ENCODE assay signal across 8 cellular contexts in genomic region chr5:167049043-167049663, GRCh38.
DNase-seq lines count a peak whose midpoint lies in the region; ATAC-seq and TF ChIP-seq lines count a peak whose summit lies in the region.

No MANE protein-coding gene starts in this region.

- POLR2A ChIA-PET in HEK293T (lab: Yijun Ruan, JAX), result no interaction called here

- ATAC-seq in GM19455 (IDR thresholded peaks at IDR 0.05; ENCODE audit: unreplicated experiment), result no peak

- intact Hi-C loops in activated T-helper 1 cell treated with anti-CD3 and anti-CD28 coated beads, Interleukin-12 subunit alpha, Interleukin-12 subunit beta, Interleukin-2, Interleukin-4 antibody, amounts not matched to agents 30 ng/mL and 10 ng/mL and 1 ng/mL, durations not matched to agents 14 hours and 24 hours and 36 hours (cut with micrococcal nuclease), result no loop called here

- H3K4me1 Mint-ChIP-seq in activated T-helper 1 cell treated with anti-CD3 and anti-CD28 coated beads, Interleukin-12 subunit alpha, Interleukin-12 subunit beta, Interleukin-2, Interleukin-4 antibody, amounts not matched to agents 30 ng/mL and 10 ng/mL and 1 ng/mL, durations not matched to agents 14 hours and 24 hours and 36 hours (ENCODE audit: low read depth), result no peaks in the 10 kb centered on the region

- H3K4me3 Mint-ChIP-seq in activated T-helper 1 cell treated with anti-CD3 and anti-CD28 coated beads, Interleukin-12 subunit alpha, Interleukin-12 subunit beta, Interleukin-2, Interleukin-4 antibody, amounts not matched to agents 30 ng/mL and 10 ng/mL and 1 ng/mL, durations not matched to agents 14 hours and 24 hours and 36 hours, result no peak overlapping the region

- no peaks in the 10 kb centered on the region for H3K27me3 Mint-ChIP-seq in activated T-helper 1 cell treated with anti-CD3 and anti-CD28 coated beads, Interleukin-12 subunit alpha, Interleukin-12 subunit beta, Interleukin-2, Interleukin-4 antibody, amounts not matched to agents 30 ng/mL and 10 ng/mL and 1 ng/mL, durations not matched to agents 14 hours and 24 hours and 36 hours (ENCODE audit: insufficient read depth)

- no peaks in the 10 kb centered on the region for H3K36me3 Mint-ChIP-seq in activated T-helper 1 cell treated with anti-CD3 and anti-CD28 coated beads, Interleukin-12 subunit alpha, Interleukin-12 subunit beta, Interleukin-2, Interleukin-4 antibody, amounts not matched to agents 30 ng/mL and 10 ng/mL and 1 ng/mL, durations not matched to agents 14 hours and 24 hours and 36 hours (ENCODE audit: low read depth)

- CTCF ChIA-PET in HEK293T (lab: Yijun Ruan, JAX), result no interaction called here

- DNase-seq in NCI-H2107 treated with DMSO at 0.1 percent for 48 hours (lab: John Stamatoyannopoulos, UW; ENCODE audit: unreplicated experiment) (peak; percentile 3), NCI-H2107 (lab: John Stamatoyannopoulos, UW) (no peak), HEK293T (ENCODE audit: extremely low spot score) (peak; percentile 47), NCI-H1930 (lab: John Stamatoyannopoulos, UW) (peak; percentile 68 to 77), astrocyte of the hippocampus (ENCODE audit: low read depth, low spot score) (peak; percentile 60), kidney glomerular epithelial cell (lab: John Stamatoyannopoulos, UW) (peak; percentile 51)
- DNase-seq in activated T-helper 1 cell treated with anti-CD3 and anti-CD28 coated beads, Interleukin-12 subunit alpha, Interleukin-12 subunit beta, Interleukin-2, Interleukin-4 antibody, amounts not matched to agents 30 ng/mL and 10 ng/mL and 1 ng/mL, durations not matched to agents 14 hours and 24 hours and 36 hours (ENCODE audit: low spot score), result no peak

- no peaks in the 10 kb centered on the region for H3K9me3 Mint-ChIP-seq in activated T-helper 1 cell treated with anti-CD3 and anti-CD28 coated beads, Interleukin-12 subunit alpha, Interleukin-12 subunit beta, Interleukin-2, Interleukin-4 antibody, amounts not matched to agents 30 ng/mL and 10 ng/mL and 1 ng/mL, durations not matched to agents 14 hours and 24 hours and 36 hours

- H3K27ac Mint-ChIP-seq in activated T-helper 1 cell treated with anti-CD3 and anti-CD28 coated beads, Interleukin-12 subunit alpha, Interleukin-12 subunit beta, Interleukin-2, Interleukin-4 antibody, amounts not matched to agents 30 ng/mL and 10 ng/mL and 1 ng/mL, durations not matched to agents 14 hours and 24 hours and 36 hours, result no peak overlapping the region

TF ChIP-seq in HEK293T, 16 proteins besides CTCF, POLR2A, EP300 and RAD21:
- TF ChIP-seq CTBP1 (IDR thresholded peaks at IDR 0.05; ENCODE audit: borderline replicate concordance) (no peak), FOXA1 (IDR thresholded peaks at IDR 0.05) (no peak), SP1 (IDR thresholded peaks at IDR 0.05) (no peak), FOXK2 (IDR thresholded peaks at IDR 0.05) (no peak), TARDBP (IDR thresholded peaks at IDR 0.05) (no peak), LEF1 (IDR thresholded peaks at IDR 0.05; ENCODE audit: borderline replicate concordance) (no peak), NFRKB (IDR thresholded peaks at IDR 0.05) (no peak), L3MBTL2 (conservative IDR thresholded peaks at IDR 0.05) (no peak), ARNT (IDR thresholded peaks at IDR 0.05) (no peak), ZNF384 (IDR thresholded peaks at IDR 0.05) (no peak)
- TF ChIP-seq, protein P1, sequence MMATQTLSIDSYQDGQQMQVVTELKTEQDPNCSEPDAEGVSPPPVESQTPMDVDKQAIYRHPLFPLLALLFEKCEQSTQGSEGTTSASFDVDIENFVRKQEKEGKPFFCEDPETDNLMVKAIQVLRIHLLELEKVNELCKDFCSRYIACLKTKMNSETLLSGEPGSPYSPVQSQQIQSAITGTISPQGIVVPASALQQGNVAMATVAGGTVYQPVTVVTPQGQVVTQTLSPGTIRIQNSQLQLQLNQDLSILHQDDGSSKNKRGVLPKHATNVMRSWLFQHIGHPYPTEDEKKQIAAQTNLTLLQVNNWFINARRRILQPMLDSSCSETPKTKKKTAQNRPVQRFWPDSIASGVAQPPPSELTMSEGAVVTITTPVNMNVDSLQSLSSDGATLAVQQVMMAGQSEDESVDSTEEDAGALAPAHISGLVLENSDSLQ (IDR thresholded peaks at IDR 0.05), result no peak

Comparison
In these comparisons a context has a peak if more than half of its experiments do, and no peak if none do; other contexts are left out.
1. DNase-seq: peak in NCI-H2107 treated with DMSO at 0.1 percent for 48 hours (single experiment), HEK293T (single experiment), NCI-H1930 (2 of 2), astrocyte of the hippocampus (single experiment) and kidney glomerular epithelial cell (single experiment); none in NCI-H2107 (single experiment) and activated T-helper 1 cell treated with anti-CD3 and anti-CD28 coated beads, Interleukin-12 subunit alpha, Interleukin-12 subunit beta, Interleukin-2, Interleukin-4 antibody, amounts not matched to agents 30 ng/mL and 10 ng/mL and 1 ng/mL, durations not matched to agents 14 hours and 24 hours and 36 hours (single experiment).